Comparison of ENCODE assay signal across 15 cellular contexts in the genomic region with DNA sequence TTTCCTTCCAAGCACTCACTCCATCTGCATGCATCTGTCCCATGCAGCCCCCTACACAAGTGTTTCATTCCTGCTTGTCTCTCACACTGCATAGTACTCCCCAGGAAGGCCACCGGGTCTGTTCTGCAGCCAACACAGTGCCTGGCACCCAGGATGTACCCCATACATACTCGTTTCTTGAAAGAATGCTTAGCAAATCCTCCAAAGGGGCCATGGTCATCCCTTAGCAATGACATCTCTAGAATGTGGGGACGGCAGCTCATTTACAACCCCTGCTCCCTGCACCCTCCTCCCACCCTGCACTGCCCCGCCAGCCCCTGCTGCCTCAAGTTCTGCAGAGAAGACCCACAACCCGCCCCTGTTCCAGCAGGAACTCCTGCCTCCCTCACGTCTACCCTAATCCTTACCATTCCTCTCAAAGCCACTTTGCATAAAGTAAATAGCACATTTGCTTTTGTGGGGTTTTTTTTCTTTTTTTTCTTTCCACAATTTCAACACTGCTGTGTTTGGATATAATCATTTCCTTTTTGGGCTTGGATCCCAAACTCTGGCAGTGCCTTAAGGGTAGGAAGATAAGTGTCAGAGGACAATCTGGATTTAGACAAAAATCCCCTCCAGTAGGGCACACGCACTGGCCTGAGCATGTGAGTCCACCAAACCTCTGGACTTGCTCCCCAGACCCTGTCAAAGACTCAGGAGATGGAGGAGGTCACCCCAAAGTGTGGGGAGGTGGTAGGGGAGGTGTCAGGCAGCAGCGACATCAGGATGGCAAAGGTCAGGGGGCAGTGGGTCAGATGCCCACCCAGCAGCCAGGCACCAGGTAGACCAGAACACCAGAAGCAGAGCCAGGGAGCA.
"Had no signal": no experiment of that assay in that cellular context is flagged by ENCODE, and none has a peak within 500 bp of the region (broad histone marks: within the 10 kb centered on the region; RNA-seq: fewer than 3 reads in every experiment).

No MANE protein-coding gene starts in this region.

- ATAC-seq: heart left ventricle; left cardiac atrium; lower lobe of right lung; stimulated activated effector memory CD8-positive, alpha-beta T cell treated with anti-CD3 and anti-CD28 coated beads, Interleukin-12 subunit alpha, Interleukin-12 subunit beta, amount 100 ng/mL, for 72 hours had no signal

- H3K27ac ChIP-seq: breast epithelium, dorsolateral prefrontal cortex, esophagus muscularis mucosa, heart left ventricle, lower lobe of right lung, neural progenitor cell, parathyroid adenoma, thyroid gland had no signal

- H3K4me1 ChIP-seq: breast epithelium, esophagus muscularis mucosa, heart left ventricle, lower lobe of right lung, parathyroid adenoma, thyroid gland had no signal

- H3K9ac ChIP-seq: neural progenitor cell, parathyroid adenoma had no signal

- DNase-seq: activated B cell treated with CpG ODN at 0.5 μM for 24 hours; activated CD4-positive, alpha-beta T cell treated with anti-CD3 and anti-CD28 coated beads, Interleukin-2, amount 10 ng/mL, durations not matched to agents 7 days and 5 days; activated naive CD4-positive, alpha-beta T cell; activated naive CD8-positive, alpha-beta T cell treated with anti-CD3 and anti-CD28 coated beads, Interleukin-2, amount 10 ng/mL, durations not matched to agents 7 days and 5 days; dorsolateral prefrontal cortex; heart left ventricle; left cardiac atrium; lower lobe of right lung; midbrain; thyroid gland had no signal

- H2AFZ ChIP-seq: neural progenitor cell, parathyroid adenoma had no signal

- H3K79me2 ChIP-seq: parathyroid adenoma had no signal

- H3K4me3 ChIP-seq: breast epithelium, dorsolateral prefrontal cortex, esophagus muscularis mucosa, heart left ventricle, lower lobe of right lung, neural progenitor cell, thyroid gland had no signal

- H3K9me3 ChIP-seq: breast epithelium, esophagus muscularis mucosa, heart left ventricle, lower lobe of right lung, thyroid gland had no signal

- H3K27me3 ChIP-seq: neural progenitor cell, thyroid gland had no signal

- H3K4me2 ChIP-seq: neural progenitor cell had no signal

- H3K36me3 ChIP-seq: breast epithelium, esophagus muscularis mucosa, heart left ventricle, lower lobe of right lung, neural progenitor cell, thyroid gland had no signal
